In the genomic region with DNA sequence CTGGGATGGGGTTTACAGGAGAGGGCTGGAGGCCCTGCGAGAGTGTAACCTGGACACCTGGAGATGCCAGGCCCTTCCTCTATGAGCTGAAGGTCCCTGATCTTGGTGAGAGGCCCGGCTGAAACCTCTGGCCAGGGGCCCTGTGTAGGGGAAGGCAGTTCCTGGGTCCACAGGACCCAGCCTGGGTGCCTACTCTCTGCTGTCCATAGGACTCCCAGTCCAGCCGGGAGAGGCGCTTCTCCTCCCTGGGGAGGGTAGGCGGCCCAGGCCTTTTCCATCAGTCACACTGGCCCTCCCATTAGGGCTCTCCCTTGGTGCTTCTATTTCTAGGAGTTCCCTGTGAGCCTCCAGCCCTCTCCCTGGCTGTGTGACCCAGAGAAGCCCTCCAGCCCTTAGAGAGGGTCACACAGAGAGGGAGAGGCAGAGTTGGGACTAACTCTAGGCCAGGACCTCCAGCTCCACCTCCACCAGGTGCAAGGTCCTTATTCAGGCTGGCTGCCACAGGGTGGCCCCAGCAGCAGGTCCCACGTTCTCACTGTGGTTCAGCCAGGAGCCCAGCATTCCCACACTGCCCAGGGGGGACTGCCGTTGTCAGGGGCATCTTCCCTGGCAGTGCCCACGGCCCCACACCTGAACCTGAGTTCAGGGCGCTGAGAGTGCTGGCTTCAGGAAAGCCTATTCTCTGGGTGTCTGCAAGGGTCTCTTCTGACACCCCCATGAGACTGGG, we compare ENCODE assay signal across 17 cellular contexts.
A peak's percentile ranks its signal among the peaks of the same experiment; 100 is the strongest.
DNase-seq lines count a peak whose midpoint lies in the region; ATAC-seq, FAIRE-seq and TF ChIP-seq lines count a peak whose summit lies in the region.
"Had no signal": no experiment of that assay in that cellular context is flagged by ENCODE, and none has a peak within 500 bp of the region (broad histone marks: within the 10 kb centered on the region; RNA-seq: fewer than 3 reads in every experiment).

No MANE protein-coding gene starts in this region.

- H3K4me3 ChIP-seq in IMR-90 (ENCODE audit: insufficient read depth, low read depth, low read length), result no peak overlapping the region
- no peak overlapping the region for H3K4me3 ChIP-seq in ascending aorta
- H3K4me3 ChIP-seq in HepG2 (replicated peaks in 1 of 3; ENCODE audit: insufficient read depth in 1 of 3, low read depth in 2 of 3, low read length in 3 of 3), result no peak overlapping the region
- H3K4me3 ChIP-seq: dorsolateral prefrontal cortex, SK-N-MC had no signal

- no peak overlapping the region for H3K23ac ChIP-seq in IMR-90 (ENCODE audit: low read depth, low read length)

- no peak overlapping the region for H4K8ac ChIP-seq in IMR-90 (ENCODE audit: low read depth in 2 of 2, low read length in 2 of 2)

- TF ChIP-seq EP300 in HepG2 (IDR thresholded peaks at IDR 0.05; ENCODE audit: low read depth in 2 of 2, low read length in 2 of 2) (no peak), HepG2 (CRISPR knock-in tag; IDR thresholded peaks at IDR 0.05; ENCODE audit: borderline replicate concordance) (no peak)

- in situ Hi-C loops in IMR-90 (cut with MboI; ENCODE audit: low sequenced_read_pairs), result loop anchor here (25.0 kb wide), 1 partner anchor 137 kb away; the partner anchor contains the start of gene SMAD6
- in situ Hi-C loops in HepG2 (cut with HindIII; ENCODE audit: extremely low pct_ligation_motif_present, low pct_unique_long_range_greater_than_20kb), result loop anchor here (5.0 to 10.0 kb wide), 2 partner anchors 64 to 247 kb away; no protein-coding TSS in a partner anchor

- ATAC-seq in IMR-90 (ENCODE audit: low read depth) (no peak), HepG2 (peak; percentile 42), sciatic nerve (no peak), GM18868 (IDR thresholded peaks at IDR 0.05; ENCODE audit: unreplicated experiment) (no peak), GM19035 (IDR thresholded peaks at IDR 0.05; ENCODE audit: unreplicated experiment) (no peak)

- H2AFZ ChIP-seq in IMR-90 (replicated peaks; ENCODE audit: low read length, poor library complexity) (no peak overlapping the region), HepG2 (ENCODE audit: low read length) (no peak overlapping the region)

- POLR2A ChIA-PET in IMR-90 (lab: Charles Lee; ENCODE audit: unreplicated experiment) (no interaction called here), HepG2 (lab: Yijun Ruan, JAX) (no interaction called here)

- H2BK20ac ChIP-seq in IMR-90 (ENCODE audit: low read depth, low read length), result no peak overlapping the region

- no peak overlapping the region for H3K9ac ChIP-seq in IMR-90 (ENCODE audit: low read depth, low read length)
- no peak overlapping the region for H3K9ac ChIP-seq in HepG2 (ENCODE audit: insufficient read depth, low read depth, low read length)

- BruUV-seq in IMR-90 (replicated peaks; lab: Mats Ljungman, UMichigan) (no TSS peak), HepG2 (replicated peaks; lab: Mats Ljungman, UMichigan) (no TSS peak)

- H2AK5ac ChIP-seq in IMR-90 (ENCODE audit: low read depth, low read length), result peak overlapping the region; percentile 64

- H3K9me1 ChIP-seq in IMR-90 (ENCODE audit: insufficient read depth, low read length), result peaks cover 8% of the 10 kb centered on the region; the same call in 1 of the 2 replicates

- H3K4me2 ChIP-seq in IMR-90 (ENCODE audit: low read depth, low read length) (no peak overlapping the region), HepG2 (ENCODE audit: low read depth, low read length) (no peak overlapping the region)

- DNase-seq in IMR-90 (no peak), ascending aorta (ENCODE audit: low spot score in 2 of 2) (peak in 1 of 2 donors; percentile 65), HepG2 (ENCODE audit: low spot score) (no peak), sciatic nerve (ENCODE audit: low spot score) (peak; percentile 55), SHP77 (lab: John Stamatoyannopoulos, UW) (no peak)
- DNase-seq: activated CD4-positive, alpha-beta T cell treated with anti-CD3 and anti-CD28 coated beads, Interleukin-2, amount 10 ng/mL, durations not matched to agents 7 days and 5 days; activated naive CD4-positive, alpha-beta T cell; amygdala; GOT3; immature natural killer cell; NCI-H1105; NCI-H2107; occipital lobe had no signal

- H2AK9ac ChIP-seq in IMR-90 (replicated peaks; ENCODE audit: low read depth, low read length, poor library complexity), result no peak overlapping the region

- peaks cover 14% of the 10 kb centered on the region for H3K4me1 ChIP-seq in IMR-90 (ENCODE audit: control insufficient read depth, insufficient read depth, low read length)
- H3K4me1 ChIP-seq in ascending aorta, result peaks cover 21 to 36% of the 10 kb centered on the region in 2 donors
- H3K4me1 ChIP-seq in HepG2 (ENCODE audit: insufficient read depth, low read length), result peaks cover 32% of the 10 kb centered on the region

- no peak overlapping the region for H3K27ac ChIP-seq in IMR-90 (ENCODE audit: insufficient read depth, low read length)
- H3K27ac ChIP-seq in ascending aorta, result peak overlapping the region; percentile 91 to 94
- no peak overlapping the region for H3K27ac ChIP-seq in HepG2 (ENCODE audit: extremely low read length, insufficient read depth, low read length)
- H3K27ac ChIP-seq: dorsolateral prefrontal cortex, SK-N-MC had no signal

- H4K20me1 ChIP-seq in IMR-90 (ENCODE audit: insufficient read depth, low read length), result no peaks in the 10 kb centered on the region
- no peaks in the 10 kb centered on the region for H4K20me1 ChIP-seq in HepG2 (ENCODE audit: insufficient read depth, low read length)

- no peak overlapping the region for H3K14ac ChIP-seq in IMR-90 (replicated peaks; ENCODE audit: low read depth, low read length)

- no peak overlapping the region; the same call in 1 of the 2 replicates for H4K91ac ChIP-seq in IMR-90 (ENCODE audit: insufficient read depth, low read depth, low read length)

- peaks cover 25 to 76% of the 10 kb centered on the region in 2 experiments for H3K79me1 ChIP-seq in IMR-90 (ENCODE audit: low read depth in 1 of 2, low read length in 2 of 2)

- H3K9me3 ChIP-seq in IMR-90 (ENCODE audit: control insufficient read depth, insufficient read depth, low read length), result no peaks in the 10 kb centered on the region
- H3K9me3 ChIP-seq in ascending aorta, result no peaks in the 10 kb centered on the region
- no peaks in the 10 kb centered on the region for H3K9me3 ChIP-seq in HepG2 (ENCODE audit: low read length)

- no peak overlapping the region for H3K56ac ChIP-seq in IMR-90 (ENCODE audit: extremely low read depth, insufficient read depth, low read length)

- WGBS in IMR-90 (ENCODE audit: extremely low coverage in 2 of 2, insufficient read length in 1 of 2), 2 experiments, result 90% methylated on average over 2 of the region's 9 CpGs; no CpG with 5 or more reads in 1 of the 2 experiments
- 80% methylated on average over 1 of the region's 9 CpGs for WGBS in HepG2 (ENCODE audit: low lambda C conversion rate)

- H3K36me3 ChIP-seq in IMR-90 (ENCODE audit: control insufficient read depth, insufficient read depth, low read length), result peaks cover 1% of the 10 kb centered on the region; the same call in 1 of the 2 replicates
- no peaks in the 10 kb centered on the region for H3K36me3 ChIP-seq in ascending aorta
- no peaks in the 10 kb centered on the region for H3K36me3 ChIP-seq in HepG2 (replicated peaks in 1 of 2; ENCODE audit: control insufficient read depth in 1 of 2, insufficient read depth in 2 of 2, low read length in 2 of 2)

- H3K27me3 ChIP-seq in IMR-90 (ENCODE audit: control insufficient read depth, insufficient read depth, low read length), result no peaks in the 10 kb centered on the region
- H3K27me3 ChIP-seq in ascending aorta, result no peaks in the 10 kb centered on the region
- H3K27me3 ChIP-seq in HepG2 (ENCODE audit: control insufficient read depth in 1 of 2, insufficient read depth in 2 of 2, low read length in 2 of 2), result peaks cover 4 to 23% of the 10 kb centered on the region in 2 experiments; a peak in 4 of 5 replicates
- H3K27me3 ChIP-seq: dorsolateral prefrontal cortex had no signal

- no peak overlapping the region for H2BK5ac ChIP-seq in IMR-90 (ENCODE audit: low read depth, low read length, poor library complexity, severe bottlenecking)

- TF ChIP-seq POLR2A in IMR-90 (IDR thresholded peaks at IDR 0.05; ENCODE audit: low read depth, low read length) (no peak), HepG2 (IDR thresholded peaks at IDR 0.05; ENCODE audit: insufficient read depth in 1 of 2, low read depth in 2 of 2, low read length in 2 of 2) (no peak)

- TF ChIP-seq CTCF in IMR-90 (conservative IDR thresholded peaks at IDR 0.05; ENCODE audit: low read depth, low read length), result no peak
- no peak for TF ChIP-seq CTCF in ascending aorta (IDR thresholded peaks at IDR 0.05)
- no peak for TF ChIP-seq CTCF in HepG2 (CRISPR knock-in tag; IDR thresholded peaks at IDR 0.05)

- H3K79me2 ChIP-seq in HepG2 (ENCODE audit: insufficient read depth, low read length), result no peaks in the 10 kb centered on the region

- no peak overlapping the region for H2BK120ac ChIP-seq in IMR-90 (ENCODE audit: low read depth, low read length)

- H4K5ac ChIP-seq in IMR-90 (ENCODE audit: low read depth, low read length), result no peak overlapping the region

- dilution Hi-C loops in IMR-90 (cut with HindIII; ENCODE audit: low sequenced_read_pairs, unreplicated experiment), result no loop called here

- intact Hi-C loops in IMR-90 (cut with micrococcal nuclease) (no loop called here), ascending aorta (cut with DNase I) (no loop called here), HepG2 (cut with micrococcal nuclease; ENCODE audit: unreplicated experiment) (no loop called here), sciatic nerve (cut with DNase I) (loop anchor here (10.0 kb wide), 1 partner anchor 54 kb away; no protein-coding TSS in a partner anchor)

- peak overlapping the region; percentile 63 for H3K4ac ChIP-seq in IMR-90 (ENCODE audit: low read depth, low read length)

- CTCF ChIA-PET in IMR-90 (lab: Yijun Ruan, JAX), result interaction anchor here (0.7 kb wide), 1 partner anchor 471 kb away, joined by 3 read pairs; no protein-coding TSS in a partner anchor
- CTCF ChIA-PET in HepG2 (lab: Yijun Ruan, JAX; ENCODE audit: low intra/inter-chr PET ratio, low total read pairs), result interaction anchor here (0.9 kb wide), 1 partner anchor 74 kb away, joined by 3 read pairs; no protein-coding TSS in a partner anchor

- H2BK15ac ChIP-seq in IMR-90 (ENCODE audit: low read depth, low read length), result no peak overlapping the region

- TF ChIP-seq RAD21 in IMR-90 (IDR thresholded peaks at IDR 0.05; ENCODE audit: low read length), result no peak
- no peak for TF ChIP-seq RAD21 in HepG2 (CRISPR knock-in tag; IDR thresholded peaks at IDR 0.05)

- no peak overlapping the region for H3K18ac ChIP-seq in IMR-90 (ENCODE audit: low read depth, low read length)

- FAIRE-seq in HepG2 (lab: Jason Lieb, UNC), result no peak

TF ChIP-seq in IMR-90, 13 proteins besides CTCF, POLR2A, EP300 and RAD21 (continues in another document):
- TF ChIP-seq BHLHE40 (IDR thresholded peaks at IDR 0.05; ENCODE audit: low read depth, low read length) (no peak), CHD1 (IDR thresholded peaks at IDR 0.05; ENCODE audit: low read depth, low read length) (no peak), SMC3 (IDR thresholded peaks at IDR 0.05; ENCODE audit: low read depth, low read length) (no peak), NFE2L2 (IDR thresholded peaks at IDR 0.05; ENCODE audit: low read depth, low read length) (no peak)

TF ChIP-seq in HepG2, 621 proteins besides CTCF, POLR2A, EP300 and RAD21 (continues in another document):
- TF ChIP-seq ZSCAN31 (CRISPR knock-in tag; IDR thresholded peaks at IDR 0.05; ENCODE audit: low read depth) (no peak), IRF2 (CRISPR knock-in tag; IDR thresholded peaks at IDR 0.05) (no peak)

Comparison
In these comparisons a context has a peak if more than half of its experiments do, and no peak if none do; other contexts are left out.
1. H3K27ac ChIP-seq: peak in ascending aorta (2 of 2); none in IMR-90 (single experiment) and HepG2 (single experiment).